Comparison of ENCODE assay signal across 8 cellular contexts in genomic region chr7:43562383-43562782, GRCh38.
"Had no signal": no experiment of that assay in that cellular context is flagged by ENCODE, and none has a peak within 500 bp of the region (broad histone marks: within the 10 kb centered on the region; RNA-seq: fewer than 3 reads in every experiment).

No MANE protein-coding gene starts in this region.

- H2AFZ ChIP-seq: GM23338 had no signal

- H3K9me3 Mint-ChIP-seq: GM23338, H9, IgD-negative memory B cell had no signal

- H3K4me3 Mint-ChIP-seq: GM23338, H9, IgD-negative memory B cell had no signal

- H3K27ac ChIP-seq: HL-60 had no signal

- DNase-seq: H9, HCEC 1CT had no signal

- H3K4me1 Mint-ChIP-seq: GM23338, IgD-negative memory B cell had no signal

- FAIRE-seq: H1, H54, HepG2 had no signal

- H3K4me2 ChIP-seq: GM23338 had no signal

- H3K27ac Mint-ChIP-seq: GM23338, H9, IgD-negative memory B cell had no signal

- H3K4me3 ChIP-seq: GM23338 had no signal
